In genomic region chr2:201158111-201158929, GRCh38 we compare ENCODE assay signal across 8 cellular contexts. TPM values are rescaled to one million over a fixed set of nuclear protein-coding genes. Genes with fewer than 3 reads are reported as not detected.
DNase-seq lines count a peak whose midpoint lies in the region; ATAC-seq, FAIRE-seq and TF ChIP-seq lines count a peak whose summit lies in the region.

No MANE protein-coding gene starts in this region.

- peaks cover 41% of the 10 kb centered on the region for H3K36me3 ChIP-seq in GM06990 (ENCODE audit: control insufficient read depth, insufficient read depth, low read length)
- peaks cover 68% of the 10 kb centered on the region for H3K36me3 ChIP-seq in brain microvascular endothelial cell (replicated peaks)
- H3K36me3 ChIP-seq in skeletal muscle satellite cell (ENCODE audit: insufficient read depth, low read length), result peaks cover 72% of the 10 kb centered on the region

- H3K4me3 ChIP-seq in GM06990 (replicated peaks; ENCODE audit: low read depth, low read length) (no peak overlapping the region), HFF-Myc (replicated peaks; ENCODE audit: low read depth, low read length) (no peak overlapping the region), brain microvascular endothelial cell (ENCODE audit: low read depth, low read length) (no peak overlapping the region), skeletal muscle satellite cell (ENCODE audit: low read length) (no peak overlapping the region)

- H3K4me2 ChIP-seq in skeletal muscle satellite cell (ENCODE audit: low read length), result no peak overlapping the region

- H3K9ac ChIP-seq in skeletal muscle satellite cell (ENCODE audit: low read depth, low read length), result peak overlapping the region; percentile 59

- no peaks in the 10 kb centered on the region for H3K9me3 ChIP-seq in skeletal muscle satellite cell (replicated peaks; ENCODE audit: low read length)

- in situ Hi-C loops in brain microvascular endothelial cell (cut with HindIII; ENCODE audit: low pct_ligation_motif_present, low sequenced_read_pairs), result no loop called here

- peak overlapping the region; percentile 63 for H3K27ac ChIP-seq in brain microvascular endothelial cell

- TF ChIP-seq CTCF in GM06990 (IDR thresholded peaks at IDR 0.05; ENCODE audit: insufficient read depth, low read length, poor library complexity, severe bottlenecking) (peak; percentile 62), HFF-Myc (IDR thresholded peaks at IDR 0.05; ENCODE audit: low read depth, low read length, missing control alignments) (peak; percentile 73), brain microvascular endothelial cell (IDR thresholded peaks at IDR 0.05; ENCODE audit: low read depth, low read length, missing control alignments) (peak; percentile 80)

- H3K27me3 ChIP-seq in GM06990 (replicated peaks; ENCODE audit: control insufficient read depth, insufficient read depth, low read length) (no peaks in the 10 kb centered on the region), brain microvascular endothelial cell (replicated peaks) (no peaks in the 10 kb centered on the region), skeletal muscle satellite cell (ENCODE audit: control insufficient read depth, insufficient read depth, low read length) (no peaks in the 10 kb centered on the region)

- H3K4me1 ChIP-seq in skeletal muscle satellite cell (ENCODE audit: control insufficient read depth, insufficient read depth, low read length), result peaks cover 8% of the 10 kb centered on the region

- DNase-seq in GM06990 (ENCODE audit: extremely low read depth, insufficient read length) (peak; percentile 59), HFF-Myc (ENCODE audit: extremely low read depth, low read depth) (peak; percentile 61), M059J (ENCODE audit: low read depth) (peak; percentile 83), brain microvascular endothelial cell (peak; percentile 78), iPS-NIHi7 (ENCODE audit: extremely low spot score) (peak; percentile 82)

- ATAC-seq in SK-N-SH treated with all-trans-retinoic acid at 6 μM for 48 hours, result peak; percentile 95

- peak; percentile 89 for FAIRE-seq in A204.1 (lab: Jason Lieb, UNC)

TF ChIP-seq in SK-N-SH treated with all-trans-retinoic acid at 6 μM for 48 hours, 23 proteins besides CTCF, POLR2A, EP300 and RAD21:
- TF ChIP-seq ZNF565 (CRISPR knock-in tag; conservative IDR thresholded peaks at IDR 0.05; ENCODE audit: low read depth) (no peak), CSRNP3 (CRISPR knock-in tag; IDR thresholded peaks at IDR 0.05) (no peak), ESRRG (CRISPR knock-in tag; IDR thresholded peaks at IDR 0.05) (no peak), CSDC2 (CRISPR knock-in tag; IDR thresholded peaks at IDR 0.05) (no peak), POU6F1 (CRISPR knock-in tag; IDR thresholded peaks at IDR 0.05; ENCODE audit: borderline replicate concordance, low read depth) (no peak), TOX (CRISPR knock-in tag; IDR thresholded peaks at IDR 0.05; ENCODE audit: borderline replicate concordance) (no peak), ZNF70 (CRISPR knock-in tag; IDR thresholded peaks at IDR 0.05) (no peak), SNAI2 (CRISPR knock-in tag; IDR thresholded peaks at IDR 0.05) (no peak), OSR1 (CRISPR knock-in tag; IDR thresholded peaks at IDR 0.05) (no peak), ARNTL (CRISPR knock-in tag; IDR thresholded peaks at IDR 0.05; ENCODE audit: borderline replicate concordance, low read depth) (no peak), CREB5 (CRISPR knock-in tag; IDR thresholded peaks at IDR 0.05; ENCODE audit: low read depth) (no peak), RARB (CRISPR knock-in tag; IDR thresholded peaks at IDR 0.05) (no peak)

RNA-seq across cellular contexts. Expression of gene CASP10, which starts 24.6 kb away (rescaled TPM):
- 6.4 and 7.9 TPM in 2 replicates for total RNA-seq in M059J (2014; rRNA removed; shearing (Covaris generic))
- 1.5 and 2.5 TPM in 2 replicates for total RNA-seq in skeletal muscle satellite cell (2012; rRNA removed)

RNA-seq across cellular contexts. Expression of gene CFLAR, which starts 42.4 kb away (rescaled TPM):
- 22.2 and 27.0 TPM in 2 replicates for total RNA-seq in M059J (2014; rRNA removed; shearing (Covaris generic))
- 72.1 and 75.3 TPM in 2 replicates for total RNA-seq in skeletal muscle satellite cell (2012; rRNA removed)
